Comparison of ENCODE assay signal across 8 cellular contexts in genomic region chr19:34963531-34964406, GRCh38. TPM values are rescaled to one million over a fixed set of nuclear protein-coding genes. Genes with fewer than 3 reads are reported as not detected.
DNase-seq lines count a peak whose midpoint lies in the region; ATAC-seq lines count a peak whose summit lies in the region.

Gene ZNF792, minus strand, starts transcription at chr19:34964229. Its CDS starts 567 bp downstream, at chr19:34963662.

- H3K27me3 ChIP-seq in mononuclear cell (ENCODE audit: insufficient read depth, low read length) = no peaks in the 10 kb centered on the region

- H3K4me1 Mint-ChIP-seq in stimulated activated effector memory CD8-positive, alpha-beta T cell treated with anti-CD3 and anti-CD28 coated beads, Interleukin-12 subunit alpha, Interleukin-12 subunit beta, amount 100 ng/mL, for 72 hours = peaks cover 37% of the 10 kb centered on the region

- peaks cover 14% of the 10 kb centered on the region for H3K4me1 ChIP-seq in mononuclear cell (ENCODE audit: insufficient read depth, low read length)

- peaks cover 13% of the 10 kb centered on the region for H3K9me3 ChIP-seq in mononuclear cell (ENCODE audit: low read depth, low read length)

- H3K9me3 Mint-ChIP-seq in stimulated activated effector memory CD8-positive, alpha-beta T cell treated with anti-CD3 and anti-CD28 coated beads, Interleukin-12 subunit alpha, Interleukin-12 subunit beta, amount 100 ng/mL, for 72 hours = peaks cover 28% of the 10 kb centered on the region

- H3K27ac Mint-ChIP-seq in stimulated activated effector memory CD8-positive, alpha-beta T cell treated with anti-CD3 and anti-CD28 coated beads, Interleukin-12 subunit alpha, Interleukin-12 subunit beta, amount 100 ng/mL, for 72 hours = peak within 1 kb of the TSS; percentile 95

- ATAC-seq in HG02943 (IDR thresholded peaks at IDR 0.05; ENCODE audit: low read depth, unreplicated experiment) = peak; percentile 63
- peak; percentile 88 for ATAC-seq in stimulated activated effector memory CD8-positive, alpha-beta T cell treated with anti-CD3 and anti-CD28 coated beads, Interleukin-12 subunit alpha, Interleukin-12 subunit beta, amount 100 ng/mL, for 72 hours

- peak within 1 kb of the TSS; percentile 73 for H3K4me3 ChIP-seq in mononuclear cell (ENCODE audit: low read length)

- DNase-seq in DMS 273 (lab: John Stamatoyannopoulos, UW; ENCODE audit: unreplicated experiment) = peak; percentile 82
- DNase-seq in DMS 273 treated with DMSO at 0.1 percent for 48 hours (lab: John Stamatoyannopoulos, UW) = no peak
- DNase-seq in NCI-H748 (lab: John Stamatoyannopoulos, UW; ENCODE audit: unreplicated experiment) = peak; percentile 88
- DNase-seq in activated CD8-positive, alpha-beta memory T cell treated with anti-CD3 and anti-CD28 coated beads for 24 hours = peak; percentile 80
- peak; percentile 59 for DNase-seq in epidermal melanocyte (ENCODE audit: insufficient read length, low spot score)
- peak; percentile 44 to 83 for DNase-seq in stimulated activated effector memory CD8-positive, alpha-beta T cell treated with anti-CD3 and anti-CD28 coated beads, Interleukin-12 subunit alpha, Interleukin-12 subunit beta, amount 100 ng/mL, for 72 hours (ENCODE audit: low spot score in 2 of 2)

- H3K4me3 Mint-ChIP-seq in stimulated activated effector memory CD8-positive, alpha-beta T cell treated with anti-CD3 and anti-CD28 coated beads, Interleukin-12 subunit alpha, Interleukin-12 subunit beta, amount 100 ng/mL, for 72 hours = peak within 1 kb of the TSS; percentile 97

- peaks cover 29% of the 10 kb centered on the region for H3K36me3 Mint-ChIP-seq in stimulated activated effector memory CD8-positive, alpha-beta T cell treated with anti-CD3 and anti-CD28 coated beads, Interleukin-12 subunit alpha, Interleukin-12 subunit beta, amount 100 ng/mL, for 72 hours

RNA-seq across cellular contexts. Expression of gene ZNF792, which starts in this region (rescaled TPM):
- total RNA-seq in mononuclear cell = 10.2 TPM
